ENCODE assay signal across 1 cellular context in genomic region chr2:27582695-27583389, GRCh38.
TF ChIP-seq lines count a peak whose summit lies in the region.

ZNF512 (plus strand) TSS chr2:27583042; CDS start chr2:27583113, 71 bp downstream.

TF ChIP-seq in K562, 482 proteins besides CTCF, POLR2A, EP300 and RAD21 (continued from another document and continues in another):
- TF ChIP-seq GMEB1 (CRISPR knock-in tag; IDR thresholded peaks at IDR 0.05), result no peak
- peak; percentile 82 for TF ChIP-seq MYC (IDR thresholded peaks at IDR 0.05; ENCODE audit: low read depth, low read length)
- peak; percentile 59; the same call in 1 of the 2 replicates for TF ChIP-seq MYC (CRISPR knock-in tag; IDR thresholded peaks at IDR 0.05; ENCODE audit: borderline replicate concordance, low read depth)
- peak; percentile 5; the same call in 1 of the 2 replicates for TF ChIP-seq HMBOX1 (IDR thresholded peaks at IDR 0.05)
- no peak for TF ChIP-seq COPS2 (conservative IDR thresholded peaks at IDR 0.05)
- TF ChIP-seq ARID2 (IDR thresholded peaks at IDR 0.05), result no peak
- no peak for TF ChIP-seq CHD1 (IDR thresholded peaks at IDR 0.05; ENCODE audit: low read length)
- no peak for TF ChIP-seq ZC3H11A (IDR thresholded peaks at IDR 0.05; ENCODE audit: low read depth, low read length)
- TF ChIP-seq ZNF175 (CRISPR knock-in tag; IDR thresholded peaks at IDR 0.05; ENCODE audit: low read depth), result peak; percentile 12; the same call in 1 of the 2 replicates
- TF ChIP-seq L3MBTL2 (IDR thresholded peaks at IDR 0.05), result peak; percentile 89
- no peak for TF ChIP-seq THAP7 (CRISPR knock-in tag; IDR thresholded peaks at IDR 0.05)
- no peak for TF ChIP-seq ZNF431 (CRISPR knock-in tag; IDR thresholded peaks at IDR 0.05)
- no peak for TF ChIP-seq HOXB6 (CRISPR knock-in tag; IDR thresholded peaks at IDR 0.05; ENCODE audit: borderline replicate concordance)
- no peak for TF ChIP-seq LARP7 (IDR thresholded peaks at IDR 0.05)
- no peak for TF ChIP-seq ZNF766 (CRISPR knock-in tag; conservative IDR thresholded peaks at IDR 0.05)
- no peak for TF ChIP-seq TCF7 (IDR thresholded peaks at IDR 0.05; ENCODE audit: borderline replicate concordance)
- peak; percentile 92; the same call in 1 of the 2 replicates for TF ChIP-seq GTF2E2 (tag; IDR thresholded peaks at IDR 0.05)
- TF ChIP-seq PHF20 (IDR thresholded peaks at IDR 0.05; ENCODE audit: partially characterized antibody), result no peak
- TF ChIP-seq NCOA6 (IDR thresholded peaks at IDR 0.05), result no peak
- TF ChIP-seq HEY1 (CRISPR knock-in tag; IDR thresholded peaks at IDR 0.05; ENCODE audit: borderline replicate concordance), result no peak
- TF ChIP-seq CBX2 (IDR thresholded peaks at IDR 0.05; ENCODE audit: insufficient read depth, low read length, poor library complexity, severe bottlenecking), result no peak
- TF ChIP-seq MAFK (IDR thresholded peaks at IDR 0.05; ENCODE audit: low read length), result no peak
- TF ChIP-seq MTA3 (IDR thresholded peaks at IDR 0.05; ENCODE audit: borderline replicate concordance), result 0 out of 2 replicates have a peak, but pooled peaks have one; percentile 53
- TF ChIP-seq GABPB1 (CRISPR knock-in tag; IDR thresholded peaks at IDR 0.05), result peak; percentile 94
- no peak for TF ChIP-seq ARID3A (IDR thresholded peaks at IDR 0.05; ENCODE audit: borderline replicate concordance, low read depth, low read length)
- peak; percentile 24 to 49; a peak in 2 of 4 replicates for TF ChIP-seq FOXK2 (conservative IDR thresholded peaks at IDR 0.05 in 1 of 2, IDR thresholded peaks at IDR 0.05 in 1 of 2; ENCODE audit: low read depth in 2 of 2)
- TF ChIP-seq NCOA2 (IDR thresholded peaks at IDR 0.05; ENCODE audit: partially characterized antibody in 2 of 2), result no peak
- no peak for TF ChIP-seq HNRNPH1 (optimal IDR thresholded peaks at IDR 0.05; ENCODE audit: low read depth, low read length)
- no peak for TF ChIP-seq SREBF2 (CRISPR knock-in tag; IDR thresholded peaks at IDR 0.05)
- TF ChIP-seq GTF2B (IDR thresholded peaks at IDR 0.05; ENCODE audit: extremely low read depth, insufficient read length), result peak; percentile 67
- TF ChIP-seq RCOR1 (IDR thresholded peaks at IDR 0.05; ENCODE audit: borderline replicate concordance in 1 of 2, low read depth in 2 of 2, low read length in 2 of 2), result no peak
- no peak for TF ChIP-seq TAF15 (IDR thresholded peaks at IDR 0.05; ENCODE audit: low read depth, low read length)
- no peak for TF ChIP-seq U2AF1 (optimal IDR thresholded peaks at IDR 0.05; ENCODE audit: low read depth, low read length)
- peak; percentile 91 for TF ChIP-seq PHF8 (IDR thresholded peaks at IDR 0.05; ENCODE audit: borderline replicate concordance, low read length)
- TF ChIP-seq NFRKB (IDR thresholded peaks at IDR 0.05; ENCODE audit: low read depth), result no peak; the same call in none of the 2 replicates
- 0 out of 2 replicates have a peak, but pooled peaks have one; percentile 15 for TF ChIP-seq HDAC2 (IDR thresholded peaks at IDR 0.05)
- TF ChIP-seq RFX1 (IDR thresholded peaks at IDR 0.05), result no peak
- no peak for TF ChIP-seq ARNT (IDR thresholded peaks at IDR 0.05)
- TF ChIP-seq E2F5 (CRISPR knock-in tag; IDR thresholded peaks at IDR 0.05), result no peak
- no peak; the same call in 1 of the 2 replicates for TF ChIP-seq HDGF (IDR thresholded peaks at IDR 0.05)
- TF ChIP-seq BCOR (IDR thresholded peaks at IDR 0.05), result no peak
- TF ChIP-seq ZNF518B (CRISPR knock-in tag; IDR thresholded peaks at IDR 0.05), result no peak
- TF ChIP-seq ZNF277 (CRISPR knock-in tag; IDR thresholded peaks at IDR 0.05; ENCODE audit: borderline replicate concordance), result no peak
- TF ChIP-seq HDAC6 (IDR thresholded peaks at IDR 0.05; ENCODE audit: low read depth, low read length), result no peak
- no peak for TF ChIP-seq DDX20 (tag; IDR thresholded peaks at IDR 0.05; ENCODE audit: low read depth)
- no peak for TF ChIP-seq ZBTB8A (IDR thresholded peaks at IDR 0.05; ENCODE audit: partially characterized antibody)
- no peak for TF ChIP-seq ZBTB34 (CRISPR knock-in tag; IDR thresholded peaks at IDR 0.05)
- TF ChIP-seq ZNF668 (CRISPR knock-in tag; IDR thresholded peaks at IDR 0.05), result no peak
- TF ChIP-seq CREB1 (IDR thresholded peaks at IDR 0.05), result peak; percentile 50
- TF ChIP-seq CREB1 (CRISPR knock-in tag; IDR thresholded peaks at IDR 0.05), result peak; percentile 61; the same call in 1 of the 2 replicates
- TF ChIP-seq RNF219 (CRISPR knock-in tag; IDR thresholded peaks at IDR 0.05), result no peak
- TF ChIP-seq KDM1A (IDR thresholded peaks at IDR 0.05), result no peak
- 0 out of 2 replicates have a peak, but pooled peaks have one; percentile 37 for TF ChIP-seq ZBTB12 (CRISPR knock-in tag; IDR thresholded peaks at IDR 0.05)
